ENCODE assay signal across 8 cellular contexts in the genomic region with DNA sequence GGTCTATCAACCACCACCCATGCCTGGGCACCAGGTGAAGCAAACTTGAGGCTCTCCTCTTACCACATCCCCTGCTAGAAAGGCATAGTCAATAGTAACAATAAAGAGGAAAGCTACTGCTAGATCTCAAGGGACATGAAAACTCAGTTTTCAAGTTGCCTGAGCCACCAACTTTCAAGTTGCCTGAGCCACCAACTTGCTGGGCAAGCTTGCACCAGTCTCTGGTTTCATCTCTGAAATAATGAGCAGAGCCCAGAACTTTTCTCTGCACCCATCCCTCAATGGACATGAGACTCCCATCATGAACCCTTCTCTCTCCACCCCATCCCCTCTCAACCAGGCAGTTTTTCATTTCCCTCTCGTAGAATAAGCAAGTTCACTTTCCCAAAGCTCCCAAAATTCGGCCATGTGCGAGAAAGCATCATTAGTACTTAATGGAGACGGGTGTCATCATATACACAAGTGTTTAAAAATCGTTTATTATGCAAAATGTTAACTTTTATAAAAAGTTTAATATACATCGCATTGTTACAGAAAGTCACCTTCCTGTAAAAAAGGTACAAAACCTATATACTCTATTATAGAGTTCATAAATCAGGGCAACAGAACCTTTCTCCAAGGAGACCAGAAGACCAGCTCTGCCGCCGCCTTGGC. TPM values are rescaled to one million over a fixed set of nuclear protein-coding genes. Genes with fewer than 3 reads are reported as not detected.
DNase-seq lines count a peak whose midpoint lies in the region; ATAC-seq, FAIRE-seq and TF ChIP-seq lines count a peak whose summit lies in the region.

No MANE protein-coding gene starts in this region.

- no peak for ATAC-seq in activated T-cell treated with anti-CD3 and anti-CD28 coated beads, Interleukin-2, amount 50 U/mL, for 72 hours (replicated peaks in 1 of 2)
- no peak for ATAC-seq in HepG2
- ATAC-seq in HG03520 (IDR thresholded peaks at IDR 0.05; ENCODE audit: unreplicated experiment): no peak

- no peaks in the 10 kb centered on the region for H3K9me3 Mint-ChIP-seq in activated T-cell treated with anti-CD3 and anti-CD28 coated beads, Interleukin-2, amount 50 U/mL, for 72 hours

- intact Hi-C loops in HepG2 (cut with micrococcal nuclease; ENCODE audit: unreplicated experiment) (loop anchor here (5.0 to 10.0 kb wide), 2 partner anchors 35 to 187 kb away; a partner anchor contains a TSS), thyroid gland (cut with DNase I) (no loop called here), posterior vena cava (cut with DNase I) (no loop called here)

- H3K79me2 ChIP-seq in HepG2 (ENCODE audit: insufficient read depth, low read length): peaks cover 25% of the 10 kb centered on the region

- in situ Hi-C loops in HepG2 (cut with HindIII; ENCODE audit: extremely low pct_ligation_motif_present, low pct_unique_long_range_greater_than_20kb): no loop called here

- peak overlapping the region; percentile 75 for H3K27ac ChIP-seq in angular gyrus (ENCODE audit: low read depth, low read length)
- H3K27ac ChIP-seq in HepG2 (ENCODE audit: extremely low read length, insufficient read depth, low read length): peak overlapping the region; percentile 98
- H3K27ac ChIP-seq in thyroid gland: peak overlapping the region; percentile 96 to 99 (median 98)

- no peaks in the 10 kb centered on the region for H3K9me3 ChIP-seq in HepG2 (ENCODE audit: low read length)
- no peaks in the 10 kb centered on the region for H3K9me3 ChIP-seq in thyroid gland

- peaks cover 9% of the 10 kb centered on the region; the same call in 1 of the 2 replicates for H4K20me1 ChIP-seq in HepG2 (ENCODE audit: insufficient read depth, low read length)

- H3K4me1 Mint-ChIP-seq in activated T-cell treated with anti-CD3 and anti-CD28 coated beads, Interleukin-2, amount 50 U/mL, for 72 hours (ENCODE audit: low read depth): peaks cover 74% of the 10 kb centered on the region

- no peaks in the 10 kb centered on the region for H3K36me3 ChIP-seq in HepG2 (replicated peaks in 1 of 2; ENCODE audit: control insufficient read depth in 1 of 2, insufficient read depth in 2 of 2, low read length in 2 of 2)
- peaks cover 12 to 23% of the 10 kb centered on the region in 2 donors for H3K36me3 ChIP-seq in thyroid gland

- no peak for TF ChIP-seq EP300 in HepG2 (IDR thresholded peaks at IDR 0.05; ENCODE audit: low read depth in 2 of 2, low read length in 2 of 2)
- no peak for TF ChIP-seq EP300 in HepG2 (CRISPR knock-in tag; IDR thresholded peaks at IDR 0.05; ENCODE audit: borderline replicate concordance)

- no TSS peak for BruUV-seq in HepG2 (replicated peaks; lab: Mats Ljungman, UMichigan)

- CTCF ChIA-PET in HepG2 (lab: Yijun Ruan, JAX; ENCODE audit: low intra/inter-chr PET ratio, low total read pairs): no interaction called here

- 8% methylated on average over 8 of the region's 8 CpGs for WGBS in HepG2 (ENCODE audit: low lambda C conversion rate)
- WGBS in thyroid gland, 2 donors: 12 to 22% methylated on average over 8 of the region's 8 CpGs

- peak overlapping the region; percentile 95 for H3K4me2 ChIP-seq in HepG2 (ENCODE audit: low read depth, low read length)

- TF ChIP-seq POLR2A in HepG2 (IDR thresholded peaks at IDR 0.05; ENCODE audit: insufficient read depth in 1 of 2, low read depth in 2 of 2, low read length in 2 of 2): no peak
- TF ChIP-seq POLR2A in thyroid gland (IDR thresholded peaks at IDR 0.05): no peak

- H3K27me3 ChIP-seq in HepG2 (ENCODE audit: control insufficient read depth in 1 of 2, insufficient read depth in 2 of 2, low read length in 2 of 2) (no peaks in the 10 kb centered on the region; a peak in 1 of 5 replicates), thyroid gland (no peaks in the 10 kb centered on the region)

- TF ChIP-seq CTCF in HepG2 (CRISPR knock-in tag; IDR thresholded peaks at IDR 0.05) (no peak), thyroid gland (IDR thresholded peaks at IDR 0.05) (no peak)

- peak overlapping the region; percentile 93 to 96 for H3K4me3 Mint-ChIP-seq in activated T-cell treated with anti-CD3 and anti-CD28 coated beads, Interleukin-2, amount 50 U/mL, for 72 hours

- H3K27ac Mint-ChIP-seq in activated T-cell treated with anti-CD3 and anti-CD28 coated beads, Interleukin-2, amount 50 U/mL, for 72 hours: peak overlapping the region; percentile 76

- TF ChIP-seq RAD21 in HepG2 (CRISPR knock-in tag; IDR thresholded peaks at IDR 0.05): no peak

- peak overlapping the region; percentile 73 to 98 (median 83) for H3K4me3 ChIP-seq in HepG2 (replicated peaks in 1 of 3; ENCODE audit: insufficient read depth in 1 of 3, low read depth in 2 of 3, low read length in 3 of 3)
- peak overlapping the region; percentile 69 to 87 (median 73) for H3K4me3 ChIP-seq in thyroid gland (replicated peaks in 1 of 3)

- H3K9ac ChIP-seq in HepG2 (ENCODE audit: insufficient read depth, low read depth, low read length): peak overlapping the region; percentile 97

- H2AFZ ChIP-seq in HepG2 (ENCODE audit: low read length): no peak overlapping the region

- H3K4me1 ChIP-seq in HepG2 (ENCODE audit: insufficient read depth, low read length): peaks cover 73% of the 10 kb centered on the region
- H3K4me1 ChIP-seq in thyroid gland: peaks cover 51 to 59% of the 10 kb centered on the region in 2 donors

- H3K36me3 Mint-ChIP-seq in activated T-cell treated with anti-CD3 and anti-CD28 coated beads, Interleukin-2, amount 50 U/mL, for 72 hours (ENCODE audit: insufficient read depth in 2 of 2): peaks cover 0 to 3% of the 10 kb centered on the region in 2 donors

- FAIRE-seq in HepG2 (lab: Jason Lieb, UNC): no peak

- H3K27me3 Mint-ChIP-seq in activated T-cell treated with anti-CD3 and anti-CD28 coated beads, Interleukin-2, amount 50 U/mL, for 72 hours (ENCODE audit: low read depth): peaks cover 19% of the 10 kb centered on the region

- DNase-seq in activated T-cell treated with anti-CD3 and anti-CD28 coated beads, Interleukin-2, amount 50 U/mL, for 72 hours: peak in 1 of 2 donors; percentile 32
- DNase-seq in activated T-cell treated with anti-CD3 and anti-CD28 coated beads for 4 hours (no peak), HepG2 (ENCODE audit: low spot score) (no peak), thyroid gland (no peak), posterior vena cava (ENCODE audit: low spot score) (no peak), SIG-M5 (lab: John Stamatoyannopoulos, UW) (no peak)

- POLR2A ChIA-PET in HepG2 (lab: Yijun Ruan, JAX): interaction anchor here (1.5 to 6.0 kb wide), 6 partner anchors 9 to 220 kb away, joined by 3 to 54 read pairs (median 15); a partner anchor contains a TSS

RNA-seq across cellular contexts. Expression of a gene that starts 1.7 kb away (rescaled TPM):
- total RNA-seq in activated T-cell treated with anti-CD3 and anti-CD28 coated beads, Interleukin-2, amount 50 U/mL, for 72 hours: 10 to 100 TPM; 32.3 to 37.2 TPM
- total RNA-seq in HepG2 (2016; rRNA removed; fragmentation: Illumina TruSeq; extraction: Trizol): 67.8 and 115 TPM in 2 replicates
- 119 and 126 TPM in 2 replicates for total RNA-seq in HepG2 (2016; cell fraction: cytosol; rRNA removed; fragmentation: Illumina TruSeq; extraction: Trizol; ENCODE audit: low read depth)
- total RNA-seq in HepG2 (2016; cell fraction: insoluble cytoplasmic fraction; rRNA removed; fragmentation: Illumina TruSeq; extraction: Trizol): 65.6 and 120 TPM in 2 replicates
- total RNA-seq in HepG2 (2016; cell fraction: membrane; rRNA removed; fragmentation: Illumina TruSeq; extraction: Trizol): 79.8 and 82.4 TPM in 2 replicates
- 82.3 and 85.6 TPM in 2 replicates for total RNA-seq in HepG2 (2016; cell fraction: nucleus; rRNA removed; fragmentation: Illumina TruSeq; extraction: Trizol)
- 34.9 and 64.8 TPM in 2 replicates for polyA plus RNA-seq in HepG2 (2011; rRNA removed)
- polyA plus RNA-seq in HepG2 (2011; cell fraction: cytosol; rRNA removed): 40.3 and 106 TPM in 2 replicates
- 50.4 and 124 TPM in 2 replicates for polyA plus RNA-seq in HepG2 (2011; cell fraction: nucleus; rRNA removed)
- 19.1 and 19.4 TPM in 2 replicates for polyA plus RNA-seq in HepG2 (2012)
- polyA plus RNA-seq in HepG2 (2016; cell fraction: cytosol; fragmentation: Illumina TruSeq; extraction: Trizol; ENCODE audit: low read depth): 19.4 and 20.9 TPM in 2 replicates
- polyA plus RNA-seq in HepG2 (2016; cell fraction: insoluble cytoplasmic fraction; fragmentation: Illumina TruSeq; extraction: Trizol; ENCODE audit: low read depth): 67.3 and 67.6 TPM in 2 replicates
- 27.8 and 28.9 TPM in 2 replicates for polyA plus RNA-seq in HepG2 (2016; cell fraction: membrane; fragmentation: Illumina TruSeq; extraction: Trizol; ENCODE audit: low read depth)
- 106 and 110 TPM in 2 replicates for polyA plus RNA-seq in HepG2 (2016; cell fraction: nucleus; fragmentation: Illumina TruSeq; extraction: Trizol; ENCODE audit: insufficient read depth, low read depth)
- 66.2 and 315 TPM in 2 replicates for polyA minus RNA-seq in HepG2 (2011; rRNA and poly(A)+ RNA removed; ENCODE audit: low replicate concordance)
- polyA minus RNA-seq in HepG2 (2011; cell fraction: cytosol; rRNA and poly(A)+ RNA removed): 18.4 and 43.5 TPM in 2 replicates
- 53.5 and 115 TPM in 2 replicates for polyA minus RNA-seq in HepG2 (2011; cell fraction: nucleus; rRNA and poly(A)+ RNA removed)
- 100 to 1,000 TPM; 279 to 388 (median 343) TPM for total RNA-seq in thyroid gland
- total RNA-seq in posterior vena cava: 100 to 1,000 TPM; 190 to 243 TPM

RNA-seq across cellular contexts. Expression of a gene that starts 26.6 kb away (rescaled TPM):
- 10 to 100 TPM; 19.9 to 24.7 TPM for total RNA-seq in activated T-cell treated with anti-CD3 and anti-CD28 coated beads, Interleukin-2, amount 50 U/mL, for 72 hours
- total RNA-seq in HepG2 (2016; rRNA removed; fragmentation: Illumina TruSeq; extraction: Trizol): 5.7 and 6.6 TPM in 2 replicates
- 1.1 and 1.3 TPM in 2 replicates for total RNA-seq in HepG2 (2016; cell fraction: cytosol; rRNA removed; fragmentation: Illumina TruSeq; extraction: Trizol; ENCODE audit: low read depth)
- total RNA-seq in HepG2 (2016; cell fraction: insoluble cytoplasmic fraction; rRNA removed; fragmentation: Illumina TruSeq; extraction: Trizol): 4.9 and 6.0 TPM in 2 replicates
- total RNA-seq in HepG2 (2016; cell fraction: membrane; rRNA removed; fragmentation: Illumina TruSeq; extraction: Trizol): 2.6 TPM in 2 replicates
- 5.1 and 7.1 TPM in 2 replicates for total RNA-seq in HepG2 (2016; cell fraction: nucleus; rRNA removed; fragmentation: Illumina TruSeq; extraction: Trizol)
- 0.50 and 0.65 TPM in 2 replicates for polyA plus RNA-seq in HepG2 (2011; rRNA removed)
- 0.29 and 0.35 TPM in 2 replicates for polyA plus RNA-seq in HepG2 (2011; cell fraction: cytosol; rRNA removed)
- polyA plus RNA-seq in HepG2 (2011; cell fraction: nucleus; rRNA removed): 1.9 TPM in 2 replicates
- polyA plus RNA-seq in HepG2 (2012): 0.63 and 1.4 TPM in 2 replicates
- 0.24 and 0.26 TPM in 2 replicates for polyA plus RNA-seq in HepG2 (2016; cell fraction: cytosol; fragmentation: Illumina TruSeq; extraction: Trizol; ENCODE audit: low read depth)
- polyA plus RNA-seq in HepG2 (2016; cell fraction: insoluble cytoplasmic fraction; fragmentation: Illumina TruSeq; extraction: Trizol; ENCODE audit: low read depth): 3.4 and 4.2 TPM in 2 replicates
- polyA plus RNA-seq in HepG2 (2016; cell fraction: membrane; fragmentation: Illumina TruSeq; extraction: Trizol; ENCODE audit: low read depth): 0.62 and 0.69 TPM in 2 replicates
- 12.8 and 14.2 TPM in 2 replicates for polyA plus RNA-seq in HepG2 (2016; cell fraction: nucleus; fragmentation: Illumina TruSeq; extraction: Trizol; ENCODE audit: insufficient read depth, low read depth)
- polyA minus RNA-seq in HepG2 (2011; rRNA and poly(A)+ RNA removed; ENCODE audit: low replicate concordance): 1.8 and 19.5 TPM in 2 replicates
- 0.79 and 1.1 TPM in 2 replicates for polyA minus RNA-seq in HepG2 (2011; cell fraction: cytosol; rRNA and poly(A)+ RNA removed)
- polyA minus RNA-seq in HepG2 (2011; cell fraction: nucleus; rRNA and poly(A)+ RNA removed): 0.87 and 1.3 TPM in 2 replicates
- total RNA-seq in thyroid gland: under 1 TPM in 3 of 4 donors, not detected in 1; 0.10 to 0.27 (median 0.17) TPM
- total RNA-seq in posterior vena cava: under 1 TPM; 0.24 to 0.46 TPM
